In genomic region chr20:64212750-64213149, GRCh38 we compare ENCODE assay signal across 13 cellular contexts. TPM values are rescaled to one million over a fixed set of nuclear protein-coding genes. Genes with fewer than 3 reads are reported as not detected.
DNase-seq lines count a peak whose midpoint lies in the region; ATAC-seq, FAIRE-seq and TF ChIP-seq lines count a peak whose summit lies in the region.
"Had no signal": no experiment of that assay in that cellular context is flagged by ENCODE, and none has a peak within 500 bp of the region (broad histone marks: within the 10 kb centered on the region; RNA-seq: fewer than 3 reads in every experiment).

No MANE protein-coding gene starts in this region.

- H3K4me3 ChIP-seq in foreskin fibroblast (ENCODE audit: low read depth in 1 of 2, low read length in 2 of 2): no peak overlapping the region
- H3K4me3 ChIP-seq: GM23338 had no signal

- no peaks in the 10 kb centered on the region for H3K36me3 Mint-ChIP-seq in nephron (ENCODE audit: low read depth)
- no peaks in the 10 kb centered on the region for H3K36me3 Mint-ChIP-seq in activated T-helper 1 cell treated with anti-CD3 and anti-CD28 coated beads, Interleukin-12 subunit alpha, Interleukin-12 subunit beta, Interleukin-2, Interleukin-4 antibody, amounts not matched to agents 30 ng/mL and 10 ng/mL and 1 ng/mL, durations not matched to agents 14 hours and 24 hours and 36 hours (ENCODE audit: low read depth)
- H3K36me3 Mint-ChIP-seq in stimulated activated effector memory CD8-positive, alpha-beta T cell treated with anti-CD3 and anti-CD28 coated beads, Interleukin-12 subunit alpha, Interleukin-12 subunit beta, amount 100 ng/mL, for 72 hours: no peaks in the 10 kb centered on the region

- intact Hi-C loops in Right ventricle myocardium inferior (cut with DNase I) (loop anchor here (2.0 kb wide), 1 partner anchor 20 kb away; no protein-coding TSS in a partner anchor), cardiac septum (cut with DNase I) (no loop called here)
- intact Hi-C loops in activated T-helper 1 cell treated with anti-CD3 and anti-CD28 coated beads, Interleukin-12 subunit alpha, Interleukin-12 subunit beta, Interleukin-2, Interleukin-4 antibody, amounts not matched to agents 30 ng/mL and 10 ng/mL and 1 ng/mL, durations not matched to agents 14 hours and 24 hours and 36 hours (cut with micrococcal nuclease): no loop called here

- H3K4me1 Mint-ChIP-seq in nephron: peaks cover 45% of the 10 kb centered on the region
- H3K4me1 Mint-ChIP-seq in activated T-helper 1 cell treated with anti-CD3 and anti-CD28 coated beads, Interleukin-12 subunit alpha, Interleukin-12 subunit beta, Interleukin-2, Interleukin-4 antibody, amounts not matched to agents 30 ng/mL and 10 ng/mL and 1 ng/mL, durations not matched to agents 14 hours and 24 hours and 36 hours (ENCODE audit: low read depth): peaks cover 5% of the 10 kb centered on the region
- peaks cover 7% of the 10 kb centered on the region for H3K4me1 Mint-ChIP-seq in stimulated activated effector memory CD8-positive, alpha-beta T cell treated with anti-CD3 and anti-CD28 coated beads, Interleukin-12 subunit alpha, Interleukin-12 subunit beta, amount 100 ng/mL, for 72 hours
- H3K4me1 Mint-ChIP-seq: stimulated activated memory B cell treated with anti-CD40 and anti-IgM and Interleukin-4, amounts not matched to agents 10 μg/mL and 1 μg/mL and 100 μg/mL, for 72 hours had no signal

- no peak for TF ChIP-seq CTCF in foreskin fibroblast (IDR thresholded peaks at IDR 0.05; ENCODE audit: low read depth, low read length)
- no peak for TF ChIP-seq CTCF in nephron (IDR thresholded peaks at IDR 0.05; ENCODE audit: unreplicated experiment in 3 of 3)

- no peaks in the 10 kb centered on the region for H3K9me3 Mint-ChIP-seq in nephron
- no peaks in the 10 kb centered on the region for H3K9me3 Mint-ChIP-seq in activated T-helper 1 cell treated with anti-CD3 and anti-CD28 coated beads, Interleukin-12 subunit alpha, Interleukin-12 subunit beta, Interleukin-2, Interleukin-4 antibody, amounts not matched to agents 30 ng/mL and 10 ng/mL and 1 ng/mL, durations not matched to agents 14 hours and 24 hours and 36 hours
- no peaks in the 10 kb centered on the region for H3K9me3 Mint-ChIP-seq in stimulated activated effector memory CD8-positive, alpha-beta T cell treated with anti-CD3 and anti-CD28 coated beads, Interleukin-12 subunit alpha, Interleukin-12 subunit beta, amount 100 ng/mL, for 72 hours
- H3K9me3 Mint-ChIP-seq: GM23338; stimulated activated memory B cell treated with anti-CD40 and anti-IgM and Interleukin-4, amounts not matched to agents 10 μg/mL and 1 μg/mL and 100 μg/mL, for 72 hours had no signal

- DNase-seq in Right ventricle myocardium inferior (ENCODE audit: missing footprints) (peak; percentile 81), cardiac septum (ENCODE audit: low spot score) (no peak), foreskin fibroblast (peak; percentile 65 to 80), RCC 7860 (ENCODE audit: low spot score) (no peak)
- no peak for DNase-seq in stimulated activated CD4-positive, alpha-beta T cell treated with anti-CD3 and anti-CD28 coated beads, Interleukin-2, amount 100 ng/mL, for 24 hours
- DNase-seq in activated T-helper 1 cell treated with anti-CD3 and anti-CD28 coated beads, Interleukin-12 subunit alpha, Interleukin-12 subunit beta, Interleukin-2, Interleukin-4 antibody, amounts not matched to agents 30 ng/mL and 10 ng/mL and 1 ng/mL, durations not matched to agents 14 hours and 24 hours and 36 hours (ENCODE audit: low spot score): no peak
- no peak for DNase-seq in stimulated activated effector memory CD8-positive, alpha-beta T cell treated with anti-CD3 and anti-CD28 coated beads, Interleukin-12 subunit alpha, Interleukin-12 subunit beta, amount 100 ng/mL, for 72 hours (ENCODE audit: low spot score in 2 of 2)
- DNase-seq: brain microvascular endothelial cell, T-helper 2 cell had no signal

- H3K4me3 Mint-ChIP-seq in nephron: peak overlapping the region in 1 of 3 experiments; percentile 73
- no peak overlapping the region for H3K4me3 Mint-ChIP-seq in activated T-helper 1 cell treated with anti-CD3 and anti-CD28 coated beads, Interleukin-12 subunit alpha, Interleukin-12 subunit beta, Interleukin-2, Interleukin-4 antibody, amounts not matched to agents 30 ng/mL and 10 ng/mL and 1 ng/mL, durations not matched to agents 14 hours and 24 hours and 36 hours
- H3K4me3 Mint-ChIP-seq in stimulated activated effector memory CD8-positive, alpha-beta T cell treated with anti-CD3 and anti-CD28 coated beads, Interleukin-12 subunit alpha, Interleukin-12 subunit beta, amount 100 ng/mL, for 72 hours: no peak overlapping the region
- H3K4me3 Mint-ChIP-seq: GM23338; stimulated activated memory B cell treated with anti-CD40 and anti-IgM and Interleukin-4, amounts not matched to agents 10 μg/mL and 1 μg/mL and 100 μg/mL, for 72 hours had no signal

- FAIRE-seq in RCC 7860 (lab: Jason Lieb, UNC): no peak

- H3K27me3 Mint-ChIP-seq in nephron (ENCODE audit: low read depth): peaks cover 24% of the 10 kb centered on the region
- H3K27me3 Mint-ChIP-seq in activated T-helper 1 cell treated with anti-CD3 and anti-CD28 coated beads, Interleukin-12 subunit alpha, Interleukin-12 subunit beta, Interleukin-2, Interleukin-4 antibody, amounts not matched to agents 30 ng/mL and 10 ng/mL and 1 ng/mL, durations not matched to agents 14 hours and 24 hours and 36 hours (ENCODE audit: insufficient read depth): peaks cover 3% of the 10 kb centered on the region

- H3K27ac Mint-ChIP-seq in nephron: peak overlapping the region in 2 of 3 experiments; percentile 74 to 86
- no peak overlapping the region for H3K27ac Mint-ChIP-seq in activated T-helper 1 cell treated with anti-CD3 and anti-CD28 coated beads, Interleukin-12 subunit alpha, Interleukin-12 subunit beta, Interleukin-2, Interleukin-4 antibody, amounts not matched to agents 30 ng/mL and 10 ng/mL and 1 ng/mL, durations not matched to agents 14 hours and 24 hours and 36 hours
- H3K27ac Mint-ChIP-seq in stimulated activated effector memory CD8-positive, alpha-beta T cell treated with anti-CD3 and anti-CD28 coated beads, Interleukin-12 subunit alpha, Interleukin-12 subunit beta, amount 100 ng/mL, for 72 hours: no peak overlapping the region
- H3K27ac Mint-ChIP-seq: GM23338; stimulated activated memory B cell treated with anti-CD40 and anti-IgM and Interleukin-4, amounts not matched to agents 10 μg/mL and 1 μg/mL and 100 μg/mL, for 72 hours had no signal

- peak; percentile 89 for ATAC-seq in Right ventricle myocardium inferior
- ATAC-seq in stimulated activated effector memory CD8-positive, alpha-beta T cell treated with anti-CD3 and anti-CD28 coated beads, Interleukin-12 subunit alpha, Interleukin-12 subunit beta, amount 100 ng/mL, for 72 hours: no peak
- ATAC-seq: stimulated activated memory B cell treated with anti-CD40 and anti-IgM and Interleukin-4, amounts not matched to agents 10 μg/mL and 1 μg/mL and 100 μg/mL, for 72 hours had no signal

RNA-seq across cellular contexts. Expression of gene PCMTD2, which starts 42.8 kb away (rescaled TPM):
- total RNA-seq in Right ventricle myocardium inferior (71.0 TPM), cardiac septum (46.9 TPM)
- total RNA-seq in activated T-helper 1 cell treated with anti-CD3 and anti-CD28 coated beads, Interleukin-12 subunit alpha, Interleukin-12 subunit beta, Interleukin-2, Interleukin-4 antibody, amounts not matched to agents 30 ng/mL and 10 ng/mL and 1 ng/mL, durations not matched to agents 14 hours and 24 hours and 36 hours: 32.2 and 39.5 TPM in 2 replicates

RNA-seq across cellular contexts. Expression of gene MYT1, which starts 48.5 kb away (rescaled TPM):
- total RNA-seq in Right ventricle myocardium inferior (0.16 TPM), cardiac septum (not detected)
- not detected in 2 replicates for total RNA-seq in activated T-helper 1 cell treated with anti-CD3 and anti-CD28 coated beads, Interleukin-12 subunit alpha, Interleukin-12 subunit beta, Interleukin-2, Interleukin-4 antibody, amounts not matched to agents 30 ng/mL and 10 ng/mL and 1 ng/mL, durations not matched to agents 14 hours and 24 hours and 36 hours
- total RNA-seq: mesenteric fat pad had no signal

Comparison
In these comparisons a context has a peak if more than half of its experiments do, and no peak if none do; other contexts are left out.
1. DNase-seq: peak in Right ventricle myocardium inferior (single experiment) and foreskin fibroblast (2 of 2); none in cardiac septum (single experiment), stimulated activated CD4-positive, alpha-beta T cell treated with anti-CD3 and anti-CD28 coated beads, Interleukin-2, amount 100 ng/mL, for 24 hours (0 of 2), activated T-helper 1 cell treated with anti-CD3 and anti-CD28 coated beads, Interleukin-12 subunit alpha, Interleukin-12 subunit beta, Interleukin-2, Interleukin-4 antibody, amounts not matched to agents 30 ng/mL and 10 ng/mL and 1 ng/mL, durations not matched to agents 14 hours and 24 hours and 36 hours (single experiment), stimulated activated effector memory CD8-positive, alpha-beta T cell treated with anti-CD3 and anti-CD28 coated beads, Interleukin-12 subunit alpha, Interleukin-12 subunit beta, amount 100 ng/mL, for 72 hours (0 of 2) and RCC 7860 (single experiment).
2. H3K27ac Mint-ChIP-seq: peak in nephron (2 of 3); none in activated T-helper 1 cell treated with anti-CD3 and anti-CD28 coated beads, Interleukin-12 subunit alpha, Interleukin-12 subunit beta, Interleukin-2, Interleukin-4 antibody, amounts not matched to agents 30 ng/mL and 10 ng/mL and 1 ng/mL, durations not matched to agents 14 hours and 24 hours and 36 hours (single experiment) and stimulated activated effector memory CD8-positive, alpha-beta T cell treated with anti-CD3 and anti-CD28 coated beads, Interleukin-12 subunit alpha, Interleukin-12 subunit beta, amount 100 ng/mL, for 72 hours (single experiment).